8 cellular contexts compared by ENCODE assay signal in the genomic region with DNA sequence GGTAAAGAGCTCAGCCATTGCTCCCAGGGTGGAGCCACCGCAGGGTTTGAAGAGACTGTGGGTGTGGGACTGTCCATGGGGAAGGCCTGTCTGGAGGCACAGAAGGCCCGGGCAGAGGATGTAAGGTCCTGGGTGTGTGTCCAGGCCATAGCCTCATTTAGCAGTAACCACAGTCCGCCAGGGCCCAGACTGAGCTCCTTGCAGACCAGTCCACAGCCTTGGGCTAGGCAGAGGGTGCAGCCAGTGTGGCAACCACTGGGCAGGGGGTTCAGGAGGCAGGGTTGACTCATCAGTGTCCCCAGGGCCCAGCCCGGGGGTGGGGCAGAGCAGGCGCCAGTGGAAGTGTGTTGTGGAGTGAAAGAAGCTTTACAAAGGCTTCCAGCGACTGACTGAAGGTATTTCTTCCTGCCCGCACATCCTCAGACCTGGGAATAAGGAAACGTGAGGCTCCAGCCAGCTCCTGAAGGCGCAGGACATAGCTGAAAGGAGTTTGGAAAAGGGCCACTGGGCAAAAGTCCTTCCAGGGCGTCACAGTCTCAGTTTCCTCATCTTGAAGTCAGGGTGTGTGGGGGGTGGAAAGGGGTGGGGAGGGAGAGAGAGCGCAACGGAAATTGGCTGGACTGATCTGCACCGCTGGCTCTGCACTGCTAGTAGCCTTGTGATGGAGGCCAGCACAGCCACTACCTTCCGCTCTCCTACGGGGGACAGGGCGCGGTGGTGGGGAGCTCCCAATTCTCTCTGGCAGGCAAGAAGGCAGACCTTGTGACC. TPM values are rescaled to one million over a fixed set of nuclear protein-coding genes. Genes with fewer than 3 reads are reported as not detected.
DNase-seq lines count a peak whose midpoint lies in the region; ATAC-seq and TF ChIP-seq lines count a peak whose summit lies in the region.

No MANE protein-coding gene starts in this region.

- peak overlapping the region; percentile 88 for H3K4me3 Mint-ChIP-seq in memory B cell

- H3K27me3 ChIP-seq in transverse colon: no peaks in the 10 kb centered on the region

- TF ChIP-seq EP300 in transverse colon (IDR thresholded peaks at IDR 0.05; ENCODE audit: low read depth): no peak

- DNase-seq in Daoy (ENCODE audit: low read depth) (peak; percentile 59), HCEC 1CT (peak; percentile 47), SK-N-DZ (ENCODE audit: low spot score) (peak; percentile 48), ecto neural progenitor cell (ENCODE audit: low spot score) (peak; percentile 65), memory B cell (ENCODE audit: low spot score in 2 of 2) (no peak), transverse colon (peak; percentile 55), NCI-H146 treated with DMSO at 0.1 percent for 48 hours (lab: John Stamatoyannopoulos, UW; ENCODE audit: unreplicated experiment) (no peak)

- intact Hi-C loops in transverse colon (cut with DNase I; ENCODE audit: low total_unique reads): no loop called here

- TF ChIP-seq CTCF in transverse colon (IDR thresholded peaks at IDR 0.05): peak in 1 of 5 experiments; percentile 20

- in situ Hi-C loops in transverse colon (cut with MboI; ENCODE audit: low pct_ligation_motif_present in 1 of 4, low pct_unique_long_range_greater_than_20kb in 1 of 4, low sequenced_read_pairs in 3 of 4): no loop called here

- peak overlapping the region; percentile 46 to 84 (median 68) for H3K4me3 ChIP-seq in transverse colon

- H3K9me3 ChIP-seq in transverse colon: no peaks in the 10 kb centered on the region

- H3K27ac ChIP-seq in transverse colon: peak overlapping the region; percentile 82 to 93 (median 85)

- peak overlapping the region; percentile 99 for H3K27ac Mint-ChIP-seq in memory B cell

- H3K36me3 ChIP-seq in transverse colon: no peaks in the 10 kb centered on the region

- WGBS in transverse colon (ENCODE audit: low coverage in 1 of 2), 2 donors: 66% methylated on average over 17 of the region's 17 CpGs; no CpG with 5 or more reads in 1 of the 2 donors

- peak; percentile 8 for TF ChIP-seq POLR2A in transverse colon (IDR thresholded peaks at IDR 0.05)

- H3K4me1 ChIP-seq in transverse colon: peaks cover 4 to 26% (median 12%) of the 10 kb centered on the region in 4 donors

- no peak for ATAC-seq in memory B cell (ENCODE audit: low read depth)
- ATAC-seq in HG02840 (IDR thresholded peaks at IDR 0.05; ENCODE audit: low FRiP score, unreplicated experiment): no peak

- no peaks in the 10 kb centered on the region for H3K27me3 Mint-ChIP-seq in memory B cell

- H3K9me3 Mint-ChIP-seq in memory B cell: no peaks in the 10 kb centered on the region

- no peaks in the 10 kb centered on the region for H3K36me3 Mint-ChIP-seq in memory B cell

- peaks cover 27% of the 10 kb centered on the region for H3K4me1 Mint-ChIP-seq in memory B cell

RNA-seq across cellular contexts. Expression of gene WNT11, which starts 27.8 kb away (rescaled TPM):
- 1.4 and 4.6 TPM in 2 replicates for total RNA-seq in Daoy (2014; rRNA removed; shearing (Covaris generic))
- 0.47 and 0.64 TPM in 2 replicates for polyA plus RNA-seq in SK-N-DZ (2014; cell fraction: cytosol; rRNA removed)
- polyA plus RNA-seq in SK-N-DZ (2014; cell fraction: nucleus; rRNA removed): 0.39 TPM in 1 of 2 replicates, not detected in the other
- total RNA-seq in transverse colon: 10 to 100 TPM in 2 of 4 donors, 1 to 10 TPM in 2; 2.4 to 14.6 (median 9.9) TPM

Comparison
In these comparisons a context has a peak if more than half of its experiments do, and no peak if none do; other contexts are left out.
1. DNase-seq: peak in Daoy (single experiment), HCEC 1CT (single experiment), SK-N-DZ (single experiment), ecto neural progenitor cell (single experiment) and transverse colon (single experiment); none in memory B cell (0 of 2) and NCI-H146 treated with DMSO at 0.1 percent for 48 hours (single experiment).